9 cellular contexts compared by ENCODE assay signal in genomic region chr3:5426094-5426883, GRCh38.
DNase-seq lines count a peak whose midpoint lies in the region; ATAC-seq and TF ChIP-seq lines count a peak whose summit lies in the region.
"Had no signal": no experiment of that assay in that cellular context is flagged by ENCODE, and none has a peak within 500 bp of the region (broad histone marks: within the 10 kb centered on the region; RNA-seq: fewer than 3 reads in every experiment).

No MANE protein-coding gene starts in this region.

- WGBS in thyroid gland, 2 donors: 41 to 43% methylated on average over 25 of the region's 25 CpGs

- H3K4me2 ChIP-seq in PC-9: no peak overlapping the region

- no peaks in the 10 kb centered on the region for H3K9me3 Mint-ChIP-seq in CD4-positive, alpha-beta memory T cell
- H3K9me3 Mint-ChIP-seq: T-helper 1 cell treated with Interleukin-12 subunit alpha and Interleukin-12 subunit beta and Interleukin-4 antibody, amounts not matched to agents 30 μg/mL and 1 μg/mL, for 36 hours had no signal

- intact Hi-C loops in CD4-positive, alpha-beta memory T cell (cut with micrococcal nuclease): loop anchor here (5.0 kb wide), 1 partner anchor 289 kb away; no protein-coding TSS in a partner anchor
- intact Hi-C loops in PC-9 (cut with micrococcal nuclease; ENCODE audit: unreplicated experiment) (loop anchor here (1.0 kb wide), 2 partner anchors 50 to 121 kb away; no protein-coding TSS in a partner anchor), thyroid gland (cut with DNase I) (loop anchor here (10.0 kb wide), 1 partner anchor 1369 kb away; no protein-coding TSS in a partner anchor)

- no peaks in the 10 kb centered on the region for H3K36me3 Mint-ChIP-seq in CD4-positive, alpha-beta memory T cell

- H4K20me1 ChIP-seq in PC-9 (ENCODE audit: insufficient read depth): no peaks in the 10 kb centered on the region

- no peaks in the 10 kb centered on the region for H3K4me1 ChIP-seq in CD4-positive, alpha-beta memory T cell (ENCODE audit: insufficient read depth, low read length)
- no peaks in the 10 kb centered on the region for H3K4me1 ChIP-seq in PC-9 (replicated peaks; ENCODE audit: insufficient read depth)
- H3K4me1 ChIP-seq in thyroid gland: no peaks in the 10 kb centered on the region

- POLR2A ChIA-PET in CD4-positive, alpha-beta memory T cell (lab: Charles Lee; ENCODE audit: partially characterized antibody): no interaction called here
- POLR2A ChIA-PET in PC-9 (lab: Charles Lee; ENCODE audit: unreplicated experiment): interaction anchor here (0.6 kb wide), 2 partner anchors 36 to 1731 kb away, joined by 3 to 6 read pairs; no protein-coding TSS in a partner anchor

- TF ChIP-seq POLR2A in thyroid gland (IDR thresholded peaks at IDR 0.05): no peak

- H2AFZ ChIP-seq in PC-9: no peak overlapping the region

- H3K36me3 ChIP-seq in CD4-positive, alpha-beta memory T cell (ENCODE audit: insufficient read depth, low read length): no peaks in the 10 kb centered on the region
- no peaks in the 10 kb centered on the region for H3K36me3 ChIP-seq in PC-9 (ENCODE audit: low read depth)
- no peaks in the 10 kb centered on the region for H3K36me3 ChIP-seq in thyroid gland

- H3K27me3 Mint-ChIP-seq in CD4-positive, alpha-beta memory T cell: peaks cover 2 to 12% of the 10 kb centered on the region in 2 donors

- H3K4me1 Mint-ChIP-seq in CD4-positive, alpha-beta memory T cell: peaks cover 6 to 10% (median 9%) of the 10 kb centered on the region in 4 donors

- H3K27me3 ChIP-seq in CD4-positive, alpha-beta memory T cell (ENCODE audit: insufficient read depth, low read length): no peaks in the 10 kb centered on the region
- H3K27me3 ChIP-seq in PC-9 (ENCODE audit: insufficient read depth, low read depth) (no peaks in the 10 kb centered on the region), thyroid gland (no peaks in the 10 kb centered on the region)

- ATAC-seq in GM19438 (IDR thresholded peaks at IDR 0.05; ENCODE audit: low read depth, unreplicated experiment) (peak; percentile 43), HG03575 (IDR thresholded peaks at IDR 0.05; ENCODE audit: extremely low read depth, insufficient number of reproducible peaks, low FRiP score, unreplicated experiment) (peak; percentile 28)

- no peak overlapping the region for H3K4me3 ChIP-seq in CD4-positive, alpha-beta memory T cell (ENCODE audit: low read length in 2 of 2)
- H3K4me3 ChIP-seq in PC-9: no peak overlapping the region
- H3K4me3 ChIP-seq in thyroid gland (replicated peaks in 1 of 3): no peak overlapping the region

- peak overlapping the region in 1 of 7 donors; percentile 15 for H3K27ac Mint-ChIP-seq in CD4-positive, alpha-beta memory T cell
- H3K27ac Mint-ChIP-seq: T-helper 1 cell treated with Interleukin-12 subunit alpha and Interleukin-12 subunit beta and Interleukin-4 antibody, amounts not matched to agents 30 μg/mL and 1 μg/mL, for 36 hours had no signal

- no peaks in the 10 kb centered on the region for H3K9me2 ChIP-seq in PC-9 (ENCODE audit: insufficient read depth)

- no peaks in the 10 kb centered on the region for H3K9me3 ChIP-seq in CD4-positive, alpha-beta memory T cell (ENCODE audit: control insufficient read depth in 1 of 2, low read length in 2 of 2)
- H3K9me3 ChIP-seq in PC-9 (ENCODE audit: insufficient read depth, low read depth) (no peaks in the 10 kb centered on the region), thyroid gland (no peaks in the 10 kb centered on the region)

- H3F3A ChIP-seq in PC-9 (ENCODE audit: insufficient read depth, low read depth): no peaks in the 10 kb centered on the region

- no peaks in the 10 kb centered on the region for H3K79me2 ChIP-seq in PC-9 (ENCODE audit: low read depth)

- no peak overlapping the region for H3K27ac ChIP-seq in CD4-positive, alpha-beta memory T cell (ENCODE audit: low read depth, low read length)
- no peak overlapping the region for H3K27ac ChIP-seq in PC-9
- H3K27ac ChIP-seq in thyroid gland: no peak overlapping the region

- DNase-seq in CD4-positive, alpha-beta memory T cell: peak in 4 of 5 donors; percentile 20 to 31 (median 20)
- peak; percentile 33 to 70 for DNase-seq in PC-9
- peak; percentile 79 to 83 for DNase-seq in activated T-cell treated with anti-CD3 and anti-CD28 coated beads, Interleukin-2, amount 50 U/mL, for 48 hours
- DNase-seq in fibroblast of the conjunctiva (ENCODE audit: low read depth): peak; percentile 10
- peak; percentile 69 for DNase-seq in occipital lobe (lab: John Stamatoyannopoulos, UW)
- DNase-seq in thyroid gland: peak; percentile 64 to 77

- TF ChIP-seq CTCF in PC-9 (conservative IDR thresholded peaks at IDR 0.05) (peak; percentile 74), thyroid gland (IDR thresholded peaks at IDR 0.05) (peak in 5 of 6 experiments; percentile 48 to 77 (median 61))

- H3K4me3 Mint-ChIP-seq in CD4-positive, alpha-beta memory T cell: no peak overlapping the region
- H3K4me3 Mint-ChIP-seq: T-helper 1 cell treated with Interleukin-12 subunit alpha and Interleukin-12 subunit beta and Interleukin-4 antibody, amounts not matched to agents 30 μg/mL and 1 μg/mL, for 36 hours had no signal

- CTCF ChIA-PET in CD4-positive, alpha-beta memory T cell (lab: Charles Lee; ENCODE audit: partially characterized antibody): interaction anchor here (0.9 to 1.9 kb wide), 7 partner anchors 10 to 290 kb away, joined by 3 to 10 read pairs (median 4); no protein-coding TSS in a partner anchor
- CTCF ChIA-PET in PC-9 (lab: Charles Lee): interaction anchor here (0.7 kb wide), 1 partner anchor 105 kb away, joined by 3 read pairs; no protein-coding TSS in a partner anchor

- BruUV-seq in PC-9 (replicated peaks; lab: Mats Ljungman, UMichigan): no TSS peak

Comparison
In these comparisons a context has a peak if more than half of its experiments do, and no peak if none do; other contexts are left out.
1. DNase-seq: peak in every context shown above with its lines; median percentile 81 in activated T-cell treated with anti-CD3 and anti-CD28 coated beads, Interleukin-2, amount 50 U/mL, for 48 hours; 70 in thyroid gland; 69 in occipital lobe; 52 in PC-9; 20 in CD4-positive, alpha-beta memory T cell; 10 in fibroblast of the conjunctiva.